Comparison of ENCODE assay signal across 14 cellular contexts in the genomic region with DNA sequence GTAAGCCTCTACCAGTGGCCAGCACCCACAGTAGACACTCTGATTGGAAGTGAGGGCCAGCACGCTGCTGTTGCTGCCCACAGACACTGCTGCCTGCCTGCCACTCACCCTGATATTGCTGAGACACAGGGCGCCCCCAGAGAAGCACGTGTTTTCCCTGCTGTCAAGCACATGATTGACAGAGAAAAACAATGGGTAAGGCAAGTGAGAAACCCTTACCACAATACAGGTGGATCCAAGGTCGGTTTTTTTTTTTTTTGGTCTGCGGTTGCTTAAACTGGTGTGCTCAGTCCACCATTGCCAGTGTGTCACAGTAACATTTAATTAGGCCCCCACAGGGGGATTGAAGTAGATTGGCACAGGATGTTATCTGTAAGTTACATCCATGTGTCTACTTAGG.
"Had no signal": no experiment of that assay in that cellular context is flagged by ENCODE, and none has a peak within 500 bp of the region (broad histone marks: within the 10 kb centered on the region; RNA-seq: fewer than 3 reads in every experiment).

No MANE protein-coding gene starts in this region.

- ATAC-seq: left cardiac atrium had no signal

- H3K4me3 Mint-ChIP-seq: activated CD4-positive, alpha-beta memory T cell treated with anti-CD3 and anti-CD28 coated beads for 36 hours; activated T-helper 1 cell treated with anti-CD3 and anti-CD28 coated beads, Interleukin-12 subunit alpha, Interleukin-12 subunit beta, Interleukin-2, Interleukin-4 antibody, amounts not matched to agents 30 ng/mL and 10 ng/mL and 1 ng/mL, durations not matched to agents 14 hours and 24 hours and 36 hours; dendritic cell treated with granulocyte-macrophage colony-stimulating factor and Interleukin-4, amounts not matched to agents 40 ng/mL and 50 ng/mL, for 4 days; nephron; stimulated activated naive CD8-positive, alpha-beta T cell treated with anti-CD3 and anti-CD28 coated beads, Interleukin-15, Interleukin-2, amounts not matched to agents 100 ng/mL and 50 ng/mL, for 24 hours had no signal

- H3K27ac ChIP-seq: thoracic aorta had no signal

- H3K4me3 ChIP-seq: lung, thoracic aorta had no signal

- H3K27me3 Mint-ChIP-seq: activated CD4-positive, alpha-beta memory T cell treated with anti-CD3 and anti-CD28 coated beads for 36 hours; dendritic cell treated with granulocyte-macrophage colony-stimulating factor and Interleukin-4, amounts not matched to agents 40 ng/mL and 50 ng/mL, for 4 days; stimulated activated naive CD8-positive, alpha-beta T cell treated with anti-CD3 and anti-CD28 coated beads, Interleukin-15, Interleukin-2, amounts not matched to agents 100 ng/mL and 50 ng/mL, for 24 hours had no signal

- H3K9me3 Mint-ChIP-seq: activated CD4-positive, alpha-beta memory T cell treated with anti-CD3 and anti-CD28 coated beads for 36 hours; activated T-helper 1 cell treated with anti-CD3 and anti-CD28 coated beads, Interleukin-12 subunit alpha, Interleukin-12 subunit beta, Interleukin-2, Interleukin-4 antibody, amounts not matched to agents 30 ng/mL and 10 ng/mL and 1 ng/mL, durations not matched to agents 14 hours and 24 hours and 36 hours; dendritic cell treated with granulocyte-macrophage colony-stimulating factor and Interleukin-4, amounts not matched to agents 40 ng/mL and 50 ng/mL, for 4 days; nephron; stimulated activated naive CD8-positive, alpha-beta T cell treated with anti-CD3 and anti-CD28 coated beads, Interleukin-15, Interleukin-2, amounts not matched to agents 100 ng/mL and 50 ng/mL, for 24 hours had no signal

- H3K27ac Mint-ChIP-seq: activated CD4-positive, alpha-beta memory T cell treated with anti-CD3 and anti-CD28 coated beads for 36 hours; activated T-helper 1 cell treated with anti-CD3 and anti-CD28 coated beads, Interleukin-12 subunit alpha, Interleukin-12 subunit beta, Interleukin-2, Interleukin-4 antibody, amounts not matched to agents 30 ng/mL and 10 ng/mL and 1 ng/mL, durations not matched to agents 14 hours and 24 hours and 36 hours; dendritic cell treated with granulocyte-macrophage colony-stimulating factor and Interleukin-4, amounts not matched to agents 40 ng/mL and 50 ng/mL, for 4 days; stimulated activated naive CD8-positive, alpha-beta T cell treated with anti-CD3 and anti-CD28 coated beads, Interleukin-15, Interleukin-2, amounts not matched to agents 100 ng/mL and 50 ng/mL, for 24 hours had no signal

- H3K9me3 ChIP-seq: thoracic aorta had no signal

- DNase-seq: activated CD4-positive, alpha-beta memory T cell treated with anti-CD3 and anti-CD28 coated beads for 36 hours; activated CD8-positive, alpha-beta memory T cell treated with anti-CD3 and anti-CD28 coated beads, Interleukin-2, amount 50 U/mL, for 4 hours; activated naive CD4-positive, alpha-beta T cell; caudate nucleus; left cardiac atrium; stimulated activated CD4-positive, alpha-beta T cell treated with anti-CD3 and anti-CD28 coated beads, Interleukin-4, amount 100 ng/mL, for 1 hour; stimulated activated CD8-positive, alpha-beta memory T cell treated with anti-CD3 and anti-CD28 coated beads, Interleukin-4, amount 100 ng/mL, for 48 hours; T-helper 9 cell had no signal
